In genomic region chr4:86035688-86036087, GRCh38 we compare ENCODE assay signal across 17 cellular contexts.
DNase-seq lines count a peak whose midpoint lies in the region; ATAC-seq and TF ChIP-seq lines count a peak whose summit lies in the region.
"Had no signal": no experiment of that assay in that cellular context is flagged by ENCODE, and none has a peak within 500 bp of the region (broad histone marks: within the 10 kb centered on the region; RNA-seq: fewer than 3 reads in every experiment).

No MANE protein-coding gene starts in this region.

- no peaks in the 10 kb centered on the region for H3K9me3 ChIP-seq in OCI-LY3 (ENCODE audit: insufficient read depth, low read length)
- no peaks in the 10 kb centered on the region for H3K9me3 ChIP-seq in mesenchymal stem cell (ENCODE audit: control insufficient read depth, low read length)
- H3K9me3 ChIP-seq in left ventricle myocardium inferior (replicated peaks): no peaks in the 10 kb centered on the region
- H3K9me3 ChIP-seq: Caco-2 had no signal

- H3K79me1 ChIP-seq in mesenchymal stem cell (replicated peaks; ENCODE audit: low read length, poor library complexity, severe bottlenecking): no peaks in the 10 kb centered on the region

- no peak overlapping the region for H2BK5ac ChIP-seq in mesenchymal stem cell (ENCODE audit: low read depth, low read length, poor library complexity, severe bottlenecking)

- no peak overlapping the region for H3K23ac ChIP-seq in mesenchymal stem cell (ENCODE audit: low read length in 2 of 2)

- in situ Hi-C loops in GM13976 (cut with MboI; ENCODE audit: low sequenced_read_pairs, unreplicated experiment): no loop called here

- no peak overlapping the region for H2AK5ac ChIP-seq in mesenchymal stem cell (ENCODE audit: low read length, severe bottlenecking)

- intact Hi-C loops in left ventricle myocardium inferior (cut with micrococcal nuclease): no loop called here

- no peak overlapping the region for H4K91ac ChIP-seq in mesenchymal stem cell (ENCODE audit: low read length)

- no peaks in the 10 kb centered on the region for H3K79me2 ChIP-seq in OCI-LY3 (ENCODE audit: low read length)

- H3K27me3 ChIP-seq in OCI-LY3 (ENCODE audit: low read depth, low read length) (no peaks in the 10 kb centered on the region), mesenchymal stem cell (ENCODE audit: control insufficient read depth in 1 of 2, insufficient read depth in 1 of 2, low read length in 2 of 2) (no peaks in the 10 kb centered on the region), left ventricle myocardium inferior (ENCODE audit: low read depth) (no peaks in the 10 kb centered on the region)

- H3K36me3 Mint-ChIP-seq in chondrocyte (ENCODE audit: low read depth): peaks cover 3% of the 10 kb centered on the region
- H3K36me3 Mint-ChIP-seq: CD14-positive monocyte had no signal

- H3K4me3 Mint-ChIP-seq in chondrocyte (ENCODE audit: unreplicated experiment): no peak overlapping the region
- H3K4me3 Mint-ChIP-seq: CD14-positive monocyte; T-helper 1 cell treated with Interleukin-12 subunit alpha and Interleukin-12 subunit beta and Interleukin-4 antibody, amounts not matched to agents 30 μg/mL and 1 μg/mL, for 36 hours had no signal

- H3K27ac Mint-ChIP-seq in chondrocyte (ENCODE audit: unreplicated experiment): peak overlapping the region; percentile 0
- H3K27ac Mint-ChIP-seq: CD14-positive monocyte; T-helper 1 cell treated with Interleukin-12 subunit alpha and Interleukin-12 subunit beta and Interleukin-4 antibody, amounts not matched to agents 30 μg/mL and 1 μg/mL, for 36 hours had no signal

- H2BK12ac ChIP-seq in mesenchymal stem cell (ENCODE audit: low read length in 2 of 2): no peak overlapping the region

- no peaks in the 10 kb centered on the region for H4K20me1 ChIP-seq in OCI-LY3 (ENCODE audit: insufficient read depth, low read length)

- H3K4ac ChIP-seq in mesenchymal stem cell (ENCODE audit: low read depth in 1 of 2, low read length in 2 of 2): no peak overlapping the region

- TF ChIP-seq CTCF in OCI-LY3 (IDR thresholded peaks at IDR 0.05; ENCODE audit: low read depth, low read length) (no peak), chondrocyte (IDR thresholded peaks at IDR 0.05) (no peak), left ventricle myocardium inferior (IDR thresholded peaks at IDR 0.05; ENCODE audit: borderline replicate concordance) (no peak), GM13976 (IDR thresholded peaks at IDR 0.05; ENCODE audit: borderline replicate concordance, control extremely low read depth, extremely low read depth, insufficient read depth, missing control alignments) (no peak)

- no peak overlapping the region for H2BK120ac ChIP-seq in mesenchymal stem cell (ENCODE audit: low read depth, low read length)

- no peak overlapping the region for H4K8ac ChIP-seq in mesenchymal stem cell (ENCODE audit: low read length)

- H3K27ac ChIP-seq in OCI-LY3 (ENCODE audit: low read length) (no peak overlapping the region), mesenchymal stem cell (ENCODE audit: low read length, poor library complexity, severe bottlenecking) (peak overlapping the region; percentile 47), left ventricle myocardium inferior (replicated peaks) (no peak overlapping the region)

- no peak overlapping the region for H3K18ac ChIP-seq in mesenchymal stem cell (ENCODE audit: low read depth in 1 of 2, low read length in 2 of 2)

- no peaks in the 10 kb centered on the region for H3K36me3 ChIP-seq in OCI-LY3 (replicated peaks; ENCODE audit: low read depth, low read length)
- H3K36me3 ChIP-seq in mesenchymal stem cell (ENCODE audit: control insufficient read depth in 1 of 2, insufficient read depth in 2 of 2, low read depth in 1 of 2, low read length in 2 of 2): no peaks in the 10 kb centered on the region
- H3K36me3 ChIP-seq in left ventricle myocardium inferior: no peaks in the 10 kb centered on the region

- no peak overlapping the region for H2BK15ac ChIP-seq in mesenchymal stem cell (ENCODE audit: low read depth, poor library complexity, severe bottlenecking)

- WGBS in mesenchymal stem cell: 95% methylated on average over 1 of the region's 1 CpG

- peaks cover 66% of the 10 kb centered on the region for H3K4me1 Mint-ChIP-seq in chondrocyte (ENCODE audit: low read depth)

- no peak for DNase-seq in chondrocyte (ENCODE audit: low spot score)
- DNase-seq in mesenchymal stem cell: no peak
- DNase-seq in left ventricle myocardium inferior: no peak
- DNase-seq in T-helper 2 cell: no peak
- no peak for DNase-seq in GM13976 (ENCODE audit: low spot score)
- DNase-seq: Caco-2, GF-D8, NCI-H1092, NCI-H748 treated with DMSO at 0.1 percent for 48 hours, SHP77 treated with DMSO at 0.1 percent for 48 hours had no signal

- no peaks in the 10 kb centered on the region for H3K9me3 Mint-ChIP-seq in chondrocyte (ENCODE audit: low read depth)
- H3K9me3 Mint-ChIP-seq: T-helper 1 cell treated with Interleukin-12 subunit alpha and Interleukin-12 subunit beta and Interleukin-4 antibody, amounts not matched to agents 30 μg/mL and 1 μg/mL, for 36 hours had no signal

- H3K4me3 ChIP-seq in OCI-LY3 (ENCODE audit: low read length) (peak overlapping the region; percentile 14; the same call in 1 of the 2 replicates), mesenchymal stem cell (ENCODE audit: insufficient read depth in 1 of 2, low read depth in 1 of 2, low read length in 2 of 2) (no peak overlapping the region), left ventricle myocardium inferior (no peak overlapping the region)
- H3K4me3 ChIP-seq: K562 had no signal

- H3K4me2 ChIP-seq in OCI-LY3 (ENCODE audit: low read length) (peak overlapping the region; percentile 45), mesenchymal stem cell (ENCODE audit: low read length, poor library complexity, severe bottlenecking) (no peak overlapping the region)

- no peak overlapping the region for H3K14ac ChIP-seq in mesenchymal stem cell (ENCODE audit: low read length in 2 of 2)

- ATAC-seq in GM18868 (IDR thresholded peaks at IDR 0.05; ENCODE audit: unreplicated experiment) (peak; percentile 54), HG02623 (IDR thresholded peaks at IDR 0.05; ENCODE audit: unreplicated experiment) (no peak)
- ATAC-seq: HCT116, K562 had no signal

- peaks cover 8% of the 10 kb centered on the region for H3K4me1 ChIP-seq in OCI-LY3 (ENCODE audit: low read length)
- peaks cover 5% of the 10 kb centered on the region for H3K4me1 ChIP-seq in mesenchymal stem cell (ENCODE audit: control insufficient read depth, insufficient read depth, low read depth, low read length)
- H3K4me1 ChIP-seq in left ventricle myocardium inferior: peaks cover 35% of the 10 kb centered on the region
- H3K4me1 ChIP-seq: Caco-2 had no signal

- H2AFZ ChIP-seq in OCI-LY3 (ENCODE audit: low read depth, low read length) (no peak overlapping the region), mesenchymal stem cell (ENCODE audit: low read depth, low read length) (no peak overlapping the region)

- H3K9ac ChIP-seq in OCI-LY3 (ENCODE audit: low read length) (no peak overlapping the region), mesenchymal stem cell (ENCODE audit: low read length) (no peak overlapping the region)

- H3K27me3 Mint-ChIP-seq in chondrocyte (ENCODE audit: low read depth): no peaks in the 10 kb centered on the region
